14 cellular contexts compared by ENCODE assay signal in genomic region chr12:88247241-88247643, GRCh38.
DNase-seq lines count a peak whose midpoint lies in the region; ATAC-seq and TF ChIP-seq lines count a peak whose summit lies in the region.
"Had no signal": no experiment of that assay in that cellular context is flagged by ENCODE, and none has a peak within 500 bp of the region (broad histone marks: within the 10 kb centered on the region; RNA-seq: fewer than 3 reads in every experiment).

No MANE protein-coding gene starts in this region.

- H3K27ac ChIP-seq in C4-2B (peak overlapping the region; percentile 43; the same call in 1 of the 2 replicates), KMS-11 (no peak overlapping the region), mammary epithelial cell (ENCODE audit: insufficient read depth, low read depth, low read length) (no peak overlapping the region), left lung (no peak overlapping the region), tibial artery (no peak overlapping the region), esophagus squamous epithelium (no peak overlapping the region)

- no peak overlapping the region for H3K4me3 ChIP-seq in KMS-11 (IDR thresholded peaks at IDR 0.05; ENCODE audit: insufficient read depth, low read depth, low read length)
- no peak overlapping the region for H3K4me3 ChIP-seq in mammary epithelial cell (replicated peaks in 1 of 3; ENCODE audit: insufficient read depth in 1 of 3, low read depth in 2 of 3, low read length in 3 of 3)
- H3K4me3 ChIP-seq in left lung = no peak overlapping the region
- H3K4me3 ChIP-seq in tibial artery = no peak overlapping the region
- no peak overlapping the region for H3K4me3 ChIP-seq in esophagus squamous epithelium

- in situ Hi-C loops in mammary epithelial cell (cut with MboI; ENCODE audit: low sequenced_read_pairs in 2 of 2) = no loop called here

- CTCF ChIA-PET in mammary epithelial cell (lab: Charles Lee; ENCODE audit: low non-redundant PET) = no interaction called here

- no peak overlapping the region for H3K4me2 ChIP-seq in KMS-11
- H3K4me2 ChIP-seq in mammary epithelial cell (ENCODE audit: insufficient read depth, low read depth, low read length) = peak overlapping the region; percentile 41

- intact Hi-C loops in mammary epithelial cell (cut with micrococcal nuclease) (no loop called here), left lung (cut with DNase I) (no loop called here), tibial artery (cut with DNase I; ENCODE audit: low total_unique reads) (no loop called here), esophagus squamous epithelium (cut with DNase I) (no loop called here)

- H3K4me1 ChIP-seq in KMS-11 (ENCODE audit: low read depth, poor library complexity, severe bottlenecking) (peaks cover 13% of the 10 kb centered on the region), mammary epithelial cell (ENCODE audit: insufficient read depth, low read length) (peaks cover 22% of the 10 kb centered on the region), left lung (no peaks in the 10 kb centered on the region), tibial artery (peaks cover 0 to 11% (median 0%) of the 10 kb centered on the region in 4 donors), esophagus squamous epithelium (peaks cover 0 to 21% (median 4%) of the 10 kb centered on the region in 3 donors)

- no peak for TF ChIP-seq POLR2A in esophagus squamous epithelium (IDR thresholded peaks at IDR 0.05)

- no TSS peak for BruUV-seq in mammary epithelial cell (replicated peaks; lab: Mats Ljungman, UMichigan)

- H3K36me3 ChIP-seq in KMS-11 (ENCODE audit: insufficient read depth) = no peaks in the 10 kb centered on the region
- no peaks in the 10 kb centered on the region for H3K36me3 ChIP-seq in mammary epithelial cell (ENCODE audit: insufficient read depth, low read length)
- no peaks in the 10 kb centered on the region for H3K36me3 ChIP-seq in left lung
- no peaks in the 10 kb centered on the region for H3K36me3 ChIP-seq in tibial artery
- H3K36me3 ChIP-seq in esophagus squamous epithelium = no peaks in the 10 kb centered on the region

- TF ChIP-seq CTCF in C4-2B (conservative IDR thresholded peaks at IDR 0.05) (no peak), KMS-11 (conservative IDR thresholded peaks at IDR 0.05; ENCODE audit: low read depth, low read length) (no peak), mammary epithelial cell (conservative IDR thresholded peaks at IDR 0.05 in 1 of 2, IDR thresholded peaks at IDR 0.05 in 1 of 2; ENCODE audit: extremely low read depth in 1 of 2, insufficient read depth in 1 of 2, low read depth in 1 of 2, low read length in 2 of 2) (no peak), left lung (IDR thresholded peaks at IDR 0.05) (no peak), tibial artery (IDR thresholded peaks at IDR 0.05) (no peak), esophagus squamous epithelium (IDR thresholded peaks at IDR 0.05) (no peak)

- H4K20me1 ChIP-seq in KMS-11 (ENCODE audit: insufficient read depth) = no peaks in the 10 kb centered on the region
- H4K20me1 ChIP-seq in mammary epithelial cell (ENCODE audit: insufficient read depth, low read length) = no peaks in the 10 kb centered on the region

- WGBS in mammary epithelial cell (ENCODE audit: low coverage, missing lambda C conversion rate) = 6% methylated on average over 2 of the region's 2 CpGs
- 33 to 61% methylated on average over 2 of the region's 2 CpGs for WGBS in esophagus squamous epithelium, 2 donors

- H3K9ac ChIP-seq in KMS-11 = no peak overlapping the region
- no peak overlapping the region for H3K9ac ChIP-seq in mammary epithelial cell (ENCODE audit: insufficient read depth, low read length)

- dilution Hi-C loops in mammary epithelial cell (cut with HindIII; ENCODE audit: low sequenced_read_pairs) = no loop called here

- DNase-seq in mammary epithelial cell (peak; percentile 66), left lung (no peak), tibial artery (no peak), NCI-H510A (lab: John Stamatoyannopoulos, UW) (no peak), esophagus squamous epithelium (lab: John Stamatoyannopoulos, UW) (no peak)
- DNase-seq: activated CD8-positive, alpha-beta T cell treated with anti-CD3 and anti-CD28 coated beads, Interleukin-2, amount 10 ng/mL, durations not matched to agents 7 days and 5 days; activated naive CD4-positive, alpha-beta T cell treated with anti-CD3 and anti-CD28 coated beads, Interleukin-2, amount 10 ng/mL, durations not matched to agents 7 days and 5 days; Caco-2; naive B cell; NCI-H146; small intestine had no signal

- H3K79me2 ChIP-seq in KMS-11 (ENCODE audit: insufficient read depth, low read depth) (no peaks in the 10 kb centered on the region; the same call in 1 of the 2 replicates), mammary epithelial cell (ENCODE audit: insufficient read depth, low read length) (no peaks in the 10 kb centered on the region)

- H3K9me3 ChIP-seq in mammary epithelial cell (replicated peaks; ENCODE audit: insufficient read depth, low read length) (no peaks in the 10 kb centered on the region), left lung (no peaks in the 10 kb centered on the region), tibial artery (no peaks in the 10 kb centered on the region), esophagus squamous epithelium (no peaks in the 10 kb centered on the region)
- H3K9me3 ChIP-seq: Caco-2 had no signal

- ATAC-seq in left lung (peak; percentile 51), GM21360 (IDR thresholded peaks at IDR 0.05; ENCODE audit: unreplicated experiment) (no peak)
- ATAC-seq: activated CD8-positive, alpha-beta T cell treated with anti-CD3 and anti-CD28 coated beads, Interleukin-2, amount 10 ng/mL, durations not matched to agents 7 days and 5 days had no signal

- H2AFZ ChIP-seq in KMS-11 (ENCODE audit: low read depth) (0 out of 2 replicates have a peak overlapping the region, but pooled peaks have one; percentile 7), mammary epithelial cell (ENCODE audit: low read depth, low read length) (no peak overlapping the region)

- no peaks in the 10 kb centered on the region for H3K27me3 ChIP-seq in KMS-11 (ENCODE audit: insufficient read depth, low read depth)
- H3K27me3 ChIP-seq in mammary epithelial cell (ENCODE audit: insufficient read depth, low read length) = no peaks in the 10 kb centered on the region
- no peaks in the 10 kb centered on the region for H3K27me3 ChIP-seq in left lung
- no peaks in the 10 kb centered on the region for H3K27me3 ChIP-seq in tibial artery
- no peaks in the 10 kb centered on the region for H3K27me3 ChIP-seq in esophagus squamous epithelium
